9 cellular contexts compared by ENCODE assay signal in genomic region chr6:108518714-108519576, GRCh38. TPM values are rescaled to one million over a fixed set of nuclear protein-coding genes. Genes with fewer than 3 reads are reported as not detected.
DNase-seq lines count a peak whose midpoint lies in the region; ATAC-seq and TF ChIP-seq lines count a peak whose summit lies in the region.
"Had no signal": no experiment of that assay in that cellular context is flagged by ENCODE, and none has a peak within 500 bp of the region (broad histone marks: within the 10 kb centered on the region; RNA-seq: fewer than 3 reads in every experiment).

No MANE protein-coding gene starts in this region.

- dilution Hi-C loops in mammary epithelial cell (cut with HindIII; ENCODE audit: low sequenced_read_pairs): no loop called here

- peaks cover 4% of the 10 kb centered on the region for H3K36me3 Mint-ChIP-seq in progenitor cell of endocrine pancreas (ENCODE audit: insufficient read depth)
- H3K36me3 Mint-ChIP-seq in activated T-cell treated with anti-CD3 and anti-CD28 coated beads, Interleukin-2, amount 50 U/mL, for 4 hours (ENCODE audit: insufficient read depth): peaks cover 9% of the 10 kb centered on the region

- H3K27me3 ChIP-seq in mammary epithelial cell (ENCODE audit: insufficient read depth, low read length): no peaks in the 10 kb centered on the region

- 83% methylated on average over 5 of the region's 5 CpGs for WGBS in mammary epithelial cell (ENCODE audit: low coverage, missing lambda C conversion rate)

- TF ChIP-seq CTCF in NB4 (IDR thresholded peaks at IDR 0.05; ENCODE audit: low read depth, low read length): peak; percentile 59
- TF ChIP-seq CTCF in mammary epithelial cell (conservative IDR thresholded peaks at IDR 0.05 in 1 of 2, IDR thresholded peaks at IDR 0.05 in 1 of 2; ENCODE audit: extremely low read depth in 1 of 2, insufficient read depth in 1 of 2, low read depth in 1 of 2, low read length in 2 of 2): peak; percentile 55 to 58
- TF ChIP-seq CTCF in progenitor cell of endocrine pancreas (IDR thresholded peaks at IDR 0.05; ENCODE audit: unreplicated experiment): peak; percentile 56

- no peak overlapping the region for H3K4me3 Mint-ChIP-seq in progenitor cell of endocrine pancreas (ENCODE audit: low read depth)
- no peak overlapping the region for H3K4me3 Mint-ChIP-seq in activated T-cell treated with anti-CD3 and anti-CD28 coated beads, Interleukin-2, amount 50 U/mL, for 4 hours

- H4K20me1 ChIP-seq in mammary epithelial cell (ENCODE audit: insufficient read depth, low read length): no peaks in the 10 kb centered on the region

- no TSS peak for BruUV-seq in mammary epithelial cell (replicated peaks; lab: Mats Ljungman, UMichigan)

- no peak overlapping the region for H3K27ac Mint-ChIP-seq in progenitor cell of endocrine pancreas

- H3K4me3 ChIP-seq in NB4 (ENCODE audit: low read depth, low read length) (no peak overlapping the region), mammary epithelial cell (replicated peaks in 1 of 3; ENCODE audit: insufficient read depth in 1 of 3, low read depth in 2 of 3, low read length in 3 of 3) (no peak overlapping the region)

- ATAC-seq in activated T-cell treated with anti-CD3 and anti-CD28 coated beads, Interleukin-2, amount 50 U/mL, for 4 hours: no peak
- ATAC-seq: Right ventricle myocardium inferior had no signal

- H3K27ac ChIP-seq in mammary epithelial cell (ENCODE audit: insufficient read depth, low read depth, low read length): no peak overlapping the region

- peak; percentile 37 for DNase-seq in SIG-M5 treated with dmso at 0.1 percent for 504 hours (lab: John Stamatoyannopoulos, UW; ENCODE audit: unreplicated experiment)
- DNase-seq in SIG-M5 (lab: John Stamatoyannopoulos, UW): no peak
- DNase-seq in NB4 (ENCODE audit: low read depth): peak; percentile 60
- peak; percentile 32 for DNase-seq in mammary epithelial cell
- DNase-seq in progenitor cell of endocrine pancreas (ENCODE audit: low spot score, unreplicated experiment): no peak
- no peak for DNase-seq in mucosa of gallbladder (ENCODE audit: low spot score)
- DNase-seq in putamen (ENCODE audit: low spot score): no peak
- no peak for DNase-seq in activated T-cell treated with anti-CD3 and anti-CD28 coated beads, Interleukin-2, amount 50 U/mL, for 4 hours

- in situ Hi-C loops in mammary epithelial cell (cut with MboI; ENCODE audit: low sequenced_read_pairs in 2 of 2): no loop called here

- peaks cover 3% of the 10 kb centered on the region for H3K9me3 Mint-ChIP-seq in progenitor cell of endocrine pancreas (ENCODE audit: low read depth)
- no peaks in the 10 kb centered on the region for H3K9me3 Mint-ChIP-seq in activated T-cell treated with anti-CD3 and anti-CD28 coated beads, Interleukin-2, amount 50 U/mL, for 4 hours

- H3K9me3 ChIP-seq in mammary epithelial cell (replicated peaks; ENCODE audit: insufficient read depth, low read length): no peaks in the 10 kb centered on the region

- no peak overlapping the region for H3K4me2 ChIP-seq in mammary epithelial cell (ENCODE audit: insufficient read depth, low read depth, low read length)

- H3K4me1 ChIP-seq in mammary epithelial cell (ENCODE audit: insufficient read depth, low read length): no peaks in the 10 kb centered on the region

- no peak overlapping the region for H2AFZ ChIP-seq in mammary epithelial cell (ENCODE audit: low read depth, low read length)

- H3K79me2 ChIP-seq in mammary epithelial cell (ENCODE audit: insufficient read depth, low read length): no peaks in the 10 kb centered on the region

- no peaks in the 10 kb centered on the region for H3K27me3 Mint-ChIP-seq in progenitor cell of endocrine pancreas
- no peaks in the 10 kb centered on the region for H3K27me3 Mint-ChIP-seq in activated T-cell treated with anti-CD3 and anti-CD28 coated beads, Interleukin-2, amount 50 U/mL, for 4 hours (ENCODE audit: low read depth)

- intact Hi-C loops in mammary epithelial cell (cut with micrococcal nuclease): no loop called here

- CTCF ChIA-PET in mammary epithelial cell (lab: Charles Lee; ENCODE audit: low non-redundant PET): interaction anchor here (0.7 kb wide), 1 partner anchor 540 kb away, joined by 5 read pairs; no protein-coding TSS in a partner anchor

- no peak overlapping the region for H3K9ac ChIP-seq in mammary epithelial cell (ENCODE audit: insufficient read depth, low read length)

- H3K36me3 ChIP-seq in mammary epithelial cell (ENCODE audit: insufficient read depth, low read length): no peaks in the 10 kb centered on the region

- no peaks in the 10 kb centered on the region for H3K4me1 Mint-ChIP-seq in progenitor cell of endocrine pancreas (ENCODE audit: low read depth)
- H3K4me1 Mint-ChIP-seq in activated T-cell treated with anti-CD3 and anti-CD28 coated beads, Interleukin-2, amount 50 U/mL, for 4 hours (ENCODE audit: low read depth): no peaks in the 10 kb centered on the region

- TF ChIP-seq POLR2A in NB4 (IDR thresholded peaks at IDR 0.05; ENCODE audit: extremely low read depth, insufficient read length): no peak

RNA-seq across cellular contexts. Expression of gene FOXO3, which starts 41.8 kb away (rescaled TPM):
- total RNA-seq in mammary epithelial cell (10 to 100 TPM; 31.2 to 53.5 TPM), progenitor cell of endocrine pancreas (45.2 and 47.6 TPM in 2 replicates), mucosa of gallbladder (71.4 TPM)
- 23.3 TPM for polyA plus RNA-seq in mammary epithelial cell
- 73.1 TPM for polyA minus RNA-seq in mammary epithelial cell
- total RNA-seq in activated T-cell treated with anti-CD3 and anti-CD28 coated beads, Interleukin-2, amount 50 U/mL, for 4 hours: 10 to 100 TPM in 2 of 3 donors, 1 to 10 TPM in 1; 8.5 to 13.0 (median 10.8) TPM

Comparison
In these comparisons a context has a peak if more than half of its experiments do, and no peak if none do; other contexts are left out.
1. DNase-seq: peak in SIG-M5 treated with dmso at 0.1 percent for 504 hours (single experiment), NB4 (single experiment) and mammary epithelial cell (single experiment); none in SIG-M5 (single experiment), progenitor cell of endocrine pancreas (single experiment), mucosa of gallbladder (single experiment), putamen (single experiment) and activated T-cell treated with anti-CD3 and anti-CD28 coated beads, Interleukin-2, amount 50 U/mL, for 4 hours (single experiment).
2. Peak in every context shown above with its lines, with median percentiles within 50 percentile points of each other: CTCF ChIP-seq.